33 cellular contexts compared by ENCODE assay signal in genomic region chr5:159821541-159821940, GRCh38.
"Had no signal": no experiment of that assay in that cellular context is flagged by ENCODE, and none has a peak within 500 bp of the region (broad histone marks: within the 10 kb centered on the region; RNA-seq: fewer than 3 reads in every experiment).

No MANE protein-coding gene starts in this region.

- ATAC-seq: activated CD8-positive, alpha-beta memory T cell treated with anti-CD3 and anti-CD28 coated beads, Interleukin-2, amount 10 ng/mL, durations not matched to agents 7 days and 5 days; activated CD8-positive, alpha-beta T cell treated with anti-CD3 and anti-CD28 coated beads for 36 hours; activated naive CD8-positive, alpha-beta T cell treated with anti-CD3 and anti-CD28 coated beads, Interleukin-2, amount 50 U/mL, for 24 hours; body of pancreas; effector memory CD8-positive, alpha-beta T cell; WTC11 had no signal

- H3K4me3 ChIP-seq: adrenal gland, body of pancreas, esophagus squamous epithelium had no signal

- FAIRE-seq: colon had no signal

- H3K36me3 ChIP-seq: adrenal gland, esophagus squamous epithelium had no signal

- H3K27me3 ChIP-seq: adrenal gland, body of pancreas, esophagus squamous epithelium had no signal

- H3K4me1 ChIP-seq: adrenal gland, body of pancreas had no signal

- H3K27ac ChIP-seq: body of pancreas, VCaP had no signal

- H3K9me3 ChIP-seq: adrenal gland, body of pancreas, esophagus squamous epithelium had no signal

- H3K36me3 Mint-ChIP-seq: activated CD8-positive, alpha-beta memory T cell treated with anti-CD3 and anti-CD28 coated beads, Interleukin-2, amount 10 ng/mL, durations not matched to agents 7 days and 5 days; activated naive CD4-positive, alpha-beta T cell treated with anti-CD3 and anti-CD28 coated beads, Interleukin-2, amount 50 U/mL, for 24 hours; activated naive CD8-positive, alpha-beta T cell treated with anti-CD3 and anti-CD28 coated beads for 36 hours; WTC11 had no signal

- DNase-seq: activated CD4-positive, alpha-beta T cell treated with anti-CD3 and anti-CD28 coated beads for 1 hour; activated CD4-positive, alpha-beta T cell treated with anti-CD3 and anti-CD28 coated beads for 4 hours; activated CD4-positive, alpha-beta T cell treated with anti-CD3 and anti-CD28 coated beads, Interleukin-2, amount 50 U/mL, for 1 hour; activated CD4-positive, alpha-beta T cell treated with anti-CD3 and anti-CD28 coated beads, Interleukin-2, amount 50 U/mL, for 48 hours; activated CD8-positive, alpha-beta memory T cell treated with anti-CD3 and anti-CD28 coated beads, Interleukin-2, amount 10 ng/mL, durations not matched to agents 7 days and 5 days; activated CD8-positive, alpha-beta memory T cell treated with anti-CD3 and anti-CD28 coated beads, Interleukin-2, amount 50 U/mL, for 4 hours; activated CD8-positive, alpha-beta T cell treated with anti-CD3 and anti-CD28 coated beads for 36 hours; activated effector memory CD4-positive, alpha-beta T cell treated with anti-CD3 and anti-CD28 coated beads, Interleukin-2, amount 50 U/mL, for 16 hours; activated naive CD4-positive, alpha-beta T cell treated with anti-CD3 and anti-CD28 coated beads for 36 hours; activated naive CD8-positive, alpha-beta T cell treated with anti-CD3 and anti-CD28 coated beads for 36 hours; activated naive CD8-positive, alpha-beta T cell treated with anti-CD3 and anti-CD28 coated beads, Interleukin-2, amount 50 U/mL, for 24 hours; activated T-cell treated with anti-CD3 and anti-CD28 coated beads, Interleukin-2, amount 50 U/mL, for 1 hour; activated T-cell treated with anti-CD3 and anti-CD28 coated beads, Interleukin-2, amount 50 U/mL, for 48 hours; adrenal gland; amygdala; aorta; body of pancreas; caudate nucleus; cortex of kidney; dermis blood vessel endothelial cell; effector CD4-positive, alpha-beta T cell; effector memory CD8-positive, alpha-beta T cell; erythroblast; esophagus squamous epithelium; foreskin melanocyte; head of caudate nucleus; T-helper 2 cell had no signal

- H3K9me3 Mint-ChIP-seq: activated CD8-positive, alpha-beta T cell treated with anti-CD3 and anti-CD28 coated beads for 36 hours; activated naive CD4-positive, alpha-beta T cell treated with anti-CD3 and anti-CD28 coated beads for 36 hours; activated naive CD4-positive, alpha-beta T cell treated with anti-CD3 and anti-CD28 coated beads, Interleukin-2, amount 50 U/mL, for 24 hours; activated naive CD8-positive, alpha-beta T cell treated with anti-CD3 and anti-CD28 coated beads for 36 hours; activated naive CD8-positive, alpha-beta T cell treated with anti-CD3 and anti-CD28 coated beads, Interleukin-2, amount 50 U/mL, for 24 hours; activated T-helper 1 cell treated with anti-CD3 and anti-CD28 coated beads, Interleukin-12 subunit alpha, Interleukin-12 subunit beta, Interleukin-2, Interleukin-4 antibody, amounts not matched to agents 30 ng/mL and 10 ng/mL and 1 ng/mL, durations not matched to agents 14 hours and 24 hours and 36 hours; activated T-helper 2 cell treated with anti-CD3 and anti-CD28 coated beads, Interferon-gamma antibody, Interleukin-2, Interleukin-4, amounts not matched to agents 10 μg/mL and 5 μg/mL and 100 μg/mL, durations not matched to agents 14 hours and 24 hours and 36 hours; WTC11 had no signal

- H3K4me1 Mint-ChIP-seq: activated naive CD4-positive, alpha-beta T cell treated with anti-CD3 and anti-CD28 coated beads, Interleukin-2, amount 50 U/mL, for 24 hours; activated naive CD8-positive, alpha-beta T cell treated with anti-CD3 and anti-CD28 coated beads for 36 hours; activated naive CD8-positive, alpha-beta T cell treated with anti-CD3 and anti-CD28 coated beads, Interleukin-2, amount 50 U/mL, for 24 hours had no signal

- H3K27ac Mint-ChIP-seq: activated CD8-positive, alpha-beta memory T cell treated with anti-CD3 and anti-CD28 coated beads, Interleukin-2, amount 10 ng/mL, durations not matched to agents 7 days and 5 days; activated CD8-positive, alpha-beta T cell treated with anti-CD3 and anti-CD28 coated beads for 36 hours; activated naive CD4-positive, alpha-beta T cell treated with anti-CD3 and anti-CD28 coated beads for 36 hours; activated naive CD4-positive, alpha-beta T cell treated with anti-CD3 and anti-CD28 coated beads, Interleukin-2, amount 50 U/mL, for 24 hours; activated naive CD8-positive, alpha-beta T cell treated with anti-CD3 and anti-CD28 coated beads for 36 hours; activated naive CD8-positive, alpha-beta T cell treated with anti-CD3 and anti-CD28 coated beads, Interleukin-2, amount 50 U/mL, for 24 hours; activated T-helper 1 cell treated with anti-CD3 and anti-CD28 coated beads, Interleukin-12 subunit alpha, Interleukin-12 subunit beta, Interleukin-2, Interleukin-4 antibody, amounts not matched to agents 30 ng/mL and 10 ng/mL and 1 ng/mL, durations not matched to agents 14 hours and 24 hours and 36 hours; activated T-helper 2 cell treated with anti-CD3 and anti-CD28 coated beads, Interferon-gamma antibody, Interleukin-2, Interleukin-4, amounts not matched to agents 10 μg/mL and 5 μg/mL and 100 μg/mL, durations not matched to agents 14 hours and 24 hours and 36 hours; effector memory CD8-positive, alpha-beta T cell; WTC11 had no signal

- H3K4me3 Mint-ChIP-seq: activated CD8-positive, alpha-beta memory T cell treated with anti-CD3 and anti-CD28 coated beads, Interleukin-2, amount 10 ng/mL, durations not matched to agents 7 days and 5 days; activated CD8-positive, alpha-beta T cell treated with anti-CD3 and anti-CD28 coated beads for 36 hours; activated naive CD4-positive, alpha-beta T cell treated with anti-CD3 and anti-CD28 coated beads for 36 hours; activated naive CD4-positive, alpha-beta T cell treated with anti-CD3 and anti-CD28 coated beads, Interleukin-2, amount 50 U/mL, for 24 hours; activated naive CD8-positive, alpha-beta T cell treated with anti-CD3 and anti-CD28 coated beads for 36 hours; activated naive CD8-positive, alpha-beta T cell treated with anti-CD3 and anti-CD28 coated beads, Interleukin-2, amount 50 U/mL, for 24 hours; activated T-helper 1 cell treated with anti-CD3 and anti-CD28 coated beads, Interleukin-12 subunit alpha, Interleukin-12 subunit beta, Interleukin-2, Interleukin-4 antibody, amounts not matched to agents 30 ng/mL and 10 ng/mL and 1 ng/mL, durations not matched to agents 14 hours and 24 hours and 36 hours; effector memory CD8-positive, alpha-beta T cell; WTC11 had no signal
